ENCODE assay signal across 20 cellular contexts in genomic region chr5:92519717-92520632, GRCh38.
DNase-seq lines count a peak whose midpoint lies in the region; ATAC-seq, FAIRE-seq and TF ChIP-seq lines count a peak whose summit lies in the region.
"Had no signal": no experiment of that assay in that cellular context is flagged by ENCODE, and none has a peak within 500 bp of the region (broad histone marks: within the 10 kb centered on the region; RNA-seq: fewer than 3 reads in every experiment).

No MANE protein-coding gene starts in this region.

- CTCF ChIA-PET in A549 (lab: Yijun Ruan, JAX), result no interaction called here
- CTCF ChIA-PET in activated CD8-positive, alpha-beta memory T cell treated with anti-CD3 and anti-CD28 coated beads, Interleukin-2, amount 10 ng/mL, durations not matched to agents 7 days and 5 days (lab: Charles Lee), result no interaction called here

- H3K27me3 Mint-ChIP-seq in activated CD8-positive, alpha-beta memory T cell treated with anti-CD3 and anti-CD28 coated beads, Interleukin-2, amount 10 ng/mL, durations not matched to agents 7 days and 5 days, result no peaks in the 10 kb centered on the region
- H3K27me3 Mint-ChIP-seq: activated naive CD4-positive, alpha-beta T cell treated with anti-CD3 and anti-CD28 coated beads, Interleukin-2, amount 50 U/mL, for 24 hours; activated T-cell treated with anti-CD3 and anti-CD28 coated beads, Interleukin-2, amount 50 U/mL, for 24 hours; naive thymus-derived CD8-positive, alpha-beta T cell; stimulated activated naive CD8-positive, alpha-beta T cell treated with anti-CD3 and anti-CD28 coated beads, Interleukin-15, Interleukin-2, amounts not matched to agents 100 ng/mL and 50 ng/mL, for 24 hours had no signal

- POLR2A ChIA-PET in A549 (lab: Yijun Ruan, JAX), result no interaction called here

- H3K36me3 Mint-ChIP-seq in activated CD8-positive, alpha-beta memory T cell treated with anti-CD3 and anti-CD28 coated beads, Interleukin-2, amount 10 ng/mL, durations not matched to agents 7 days and 5 days, result no peaks in the 10 kb centered on the region
- H3K36me3 Mint-ChIP-seq in activated naive CD4-positive, alpha-beta T cell treated with anti-CD3 and anti-CD28 coated beads, Interleukin-2, amount 50 U/mL, for 72 hours, result no peaks in the 10 kb centered on the region
- H3K36me3 Mint-ChIP-seq: activated naive CD4-positive, alpha-beta T cell treated with anti-CD3 and anti-CD28 coated beads, Interleukin-2, amount 50 U/mL, for 24 hours; CD8-positive, alpha-beta T cell; naive thymus-derived CD8-positive, alpha-beta T cell had no signal

- TF ChIP-seq EP300 in A549 (IDR thresholded peaks at IDR 0.05), result no peak

- TF ChIP-seq RAD21 in A549 (conservative IDR thresholded peaks at IDR 0.05 in 1 of 2, IDR thresholded peaks at IDR 0.05 in 1 of 2), result no peak

- H3K9me3 Mint-ChIP-seq in activated CD8-positive, alpha-beta memory T cell treated with anti-CD3 and anti-CD28 coated beads, Interleukin-2, amount 10 ng/mL, durations not matched to agents 7 days and 5 days (ENCODE audit: low read depth), result peaks cover 5% of the 10 kb centered on the region
- peaks cover 10 to 12% of the 10 kb centered on the region in 2 donors for H3K9me3 Mint-ChIP-seq in activated naive CD4-positive, alpha-beta T cell treated with anti-CD3 and anti-CD28 coated beads, Interleukin-2, amount 50 U/mL, for 72 hours
- H3K9me3 Mint-ChIP-seq: activated naive CD4-positive, alpha-beta T cell treated with anti-CD3 and anti-CD28 coated beads, Interleukin-2, amount 50 U/mL, for 24 hours had no signal

- no peak for ATAC-seq in A549
- peak; percentile 46 for ATAC-seq in RWPE2 (ENCODE audit: low read depth)
- ATAC-seq in activated CD8-positive, alpha-beta memory T cell treated with anti-CD3 and anti-CD28 coated beads, Interleukin-2, amount 10 ng/mL, durations not matched to agents 7 days and 5 days, result no peak
- no peak for ATAC-seq in activated naive CD4-positive, alpha-beta T cell treated with anti-CD3 and anti-CD28 coated beads, Interleukin-2, amount 50 U/mL, for 72 hours
- ATAC-seq in GM18868 (IDR thresholded peaks at IDR 0.05; ENCODE audit: unreplicated experiment), result no peak
- ATAC-seq: CD8-positive, alpha-beta T cell; naive thymus-derived CD8-positive, alpha-beta T cell had no signal

- H3K27ac ChIP-seq in A549, result no peak overlapping the region
- no peak overlapping the region for H3K27ac ChIP-seq in RWPE2 (ENCODE audit: poor library complexity, severe bottlenecking)
- H3K27ac ChIP-seq: upper lobe of left lung had no signal

- H3K36me3 ChIP-seq in RWPE2 (ENCODE audit: low read depth), result no peaks in the 10 kb centered on the region
- H3K36me3 ChIP-seq: upper lobe of left lung had no signal

- WGBS in A549 (ENCODE audit: missing lambda C conversion rate), result 49% methylated on average over 3 of the region's 3 CpGs

- FAIRE-seq in A549 (lab: Jason Lieb, UNC), result no peak
- FAIRE-seq: A204.1, frontal cortex, RCC 7860 had no signal

- H3K4me1 Mint-ChIP-seq in activated CD8-positive, alpha-beta memory T cell treated with anti-CD3 and anti-CD28 coated beads, Interleukin-2, amount 10 ng/mL, durations not matched to agents 7 days and 5 days, result peaks cover 2% of the 10 kb centered on the region
- H3K4me1 Mint-ChIP-seq: activated naive CD4-positive, alpha-beta T cell treated with anti-CD3 and anti-CD28 coated beads, Interleukin-2, amount 50 U/mL, for 24 hours; naive thymus-derived CD8-positive, alpha-beta T cell had no signal

- H3K4me3 Mint-ChIP-seq in activated CD8-positive, alpha-beta memory T cell treated with anti-CD3 and anti-CD28 coated beads, Interleukin-2, amount 10 ng/mL, durations not matched to agents 7 days and 5 days, result no peak overlapping the region
- H3K4me3 Mint-ChIP-seq: activated naive CD4-positive, alpha-beta T cell treated with anti-CD3 and anti-CD28 coated beads, Interleukin-2, amount 50 U/mL, for 24 hours; activated T-cell treated with anti-CD3 and anti-CD28 coated beads, Interleukin-2, amount 50 U/mL, for 24 hours; CD8-positive, alpha-beta T cell; naive thymus-derived CD8-positive, alpha-beta T cell; stimulated activated naive CD8-positive, alpha-beta T cell treated with anti-CD3 and anti-CD28 coated beads, Interleukin-15, Interleukin-2, amounts not matched to agents 100 ng/mL and 50 ng/mL, for 24 hours had no signal

- peak overlapping the region; percentile 34; the same call in 1 of the 3 replicates for H3K4me2 ChIP-seq in A549

- H3K27ac Mint-ChIP-seq in activated CD8-positive, alpha-beta memory T cell treated with anti-CD3 and anti-CD28 coated beads, Interleukin-2, amount 10 ng/mL, durations not matched to agents 7 days and 5 days, result no peak overlapping the region
- no peak overlapping the region for H3K27ac Mint-ChIP-seq in activated naive CD4-positive, alpha-beta T cell treated with anti-CD3 and anti-CD28 coated beads, Interleukin-2, amount 50 U/mL, for 72 hours
- H3K27ac Mint-ChIP-seq: activated naive CD4-positive, alpha-beta T cell treated with anti-CD3 and anti-CD28 coated beads, Interleukin-2, amount 50 U/mL, for 24 hours; activated T-cell treated with anti-CD3 and anti-CD28 coated beads, Interleukin-2, amount 50 U/mL, for 24 hours; CD8-positive, alpha-beta T cell; naive thymus-derived CD8-positive, alpha-beta T cell; stimulated activated naive CD8-positive, alpha-beta T cell treated with anti-CD3 and anti-CD28 coated beads, Interleukin-15, Interleukin-2, amounts not matched to agents 100 ng/mL and 50 ng/mL, for 24 hours had no signal

- no peak for DNase-seq in A549 (ENCODE audit: low read depth in 1 of 2, low spot score in 1 of 2)
- DNase-seq in NCI-H2029 treated with DMSO at 0.1 percent for 48 hours (lab: John Stamatoyannopoulos, UW), result peak; percentile 60
- no peak for DNase-seq in RWPE2 (ENCODE audit: low spot score)
- peak; percentile 21 for DNase-seq in fibroblast of pulmonary artery (ENCODE audit: low read depth)
- DNase-seq in activated CD8-positive, alpha-beta memory T cell treated with anti-CD3 and anti-CD28 coated beads, Interleukin-2, amount 10 ng/mL, durations not matched to agents 7 days and 5 days, result no peak
- no peak for DNase-seq in activated naive CD4-positive, alpha-beta T cell treated with anti-CD3 and anti-CD28 coated beads, Interleukin-2, amount 50 U/mL, for 72 hours (ENCODE audit: low spot score in 2 of 2)
- DNase-seq in NCI-H1694 treated with DMSO at 0.1 percent for 48 hours (lab: John Stamatoyannopoulos, UW), result no peak
- DNase-seq: activated T-cell treated with anti-CD3 and anti-CD28 coated beads, Interleukin-2, amount 50 U/mL, for 24 hours; CD8-positive, alpha-beta T cell; central memory CD4-positive, alpha-beta T cell; effector memory CD4-positive, alpha-beta T cell; naive thymus-derived CD8-positive, alpha-beta T cell; NCI-H526; upper lobe of left lung had no signal

- no peaks in the 10 kb centered on the region for H3K27me3 ChIP-seq in RWPE2 (ENCODE audit: insufficient read depth, poor library complexity, severe bottlenecking)
- H3K27me3 ChIP-seq: upper lobe of left lung had no signal

- no peak for TF ChIP-seq CTCF in A549 (IDR thresholded peaks at IDR 0.05)
- TF ChIP-seq CTCF in RWPE2 (IDR thresholded peaks at IDR 0.05; ENCODE audit: poor library complexity, severe bottlenecking), result no peak
- TF ChIP-seq CTCF in fibroblast of pulmonary artery (IDR thresholded peaks at IDR 0.05; ENCODE audit: low read length, missing control alignments), result no peak

- H3K4me3 ChIP-seq in A549 (no peak overlapping the region), RWPE2 (ENCODE audit: severe bottlenecking) (no peak overlapping the region), fibroblast of pulmonary artery (replicated peaks; ENCODE audit: low read depth, low read length) (no peak overlapping the region)
- H3K4me3 ChIP-seq: upper lobe of left lung had no signal

- H3K9me3 ChIP-seq in A549 (no peaks in the 10 kb centered on the region), RWPE2 (ENCODE audit: severe bottlenecking) (no peaks in the 10 kb centered on the region)
- H3K9me3 ChIP-seq: upper lobe of left lung had no signal

- TF ChIP-seq POLR2A in A549 (IDR thresholded peaks at IDR 0.05; ENCODE audit: low read length), result no peak

- H3K4me1 ChIP-seq in A549 (peaks cover 7% of the 10 kb centered on the region; the same call in 2 of the 3 replicates), RWPE2 (ENCODE audit: insufficient read depth, poor library complexity, severe bottlenecking) (peaks cover 10% of the 10 kb centered on the region)
- H3K4me1 ChIP-seq: upper lobe of left lung had no signal

TF ChIP-seq in A549, 52 proteins besides CTCF, POLR2A, EP300 and RAD21:
- no peak for TF ChIP-seq CBX2 (IDR thresholded peaks at IDR 0.05; ENCODE audit: borderline replicate concordance, low read depth)
- TF ChIP-seq JUN (IDR thresholded peaks at IDR 0.05), result no peak
- TF ChIP-seq NR3C1 (IDR thresholded peaks at IDR 0.05), result no peak
- TF ChIP-seq E2F6 (IDR thresholded peaks at IDR 0.05; ENCODE audit: borderline replicate concordance, low read depth), result no peak

Comparison
In these comparisons a context has a peak if more than half of its experiments do, and no peak if none do; other contexts are left out.
1. DNase-seq: peak in NCI-H2029 treated with DMSO at 0.1 percent for 48 hours (single experiment) and fibroblast of pulmonary artery (single experiment); none in A549 (0 of 2), RWPE2 (single experiment), activated CD8-positive, alpha-beta memory T cell treated with anti-CD3 and anti-CD28 coated beads, Interleukin-2, amount 10 ng/mL, durations not matched to agents 7 days and 5 days (single experiment), activated naive CD4-positive, alpha-beta T cell treated with anti-CD3 and anti-CD28 coated beads, Interleukin-2, amount 50 U/mL, for 72 hours (0 of 2) and NCI-H1694 treated with DMSO at 0.1 percent for 48 hours (single experiment).